18 cellular contexts compared by ENCODE assay signal in the genomic region with DNA sequence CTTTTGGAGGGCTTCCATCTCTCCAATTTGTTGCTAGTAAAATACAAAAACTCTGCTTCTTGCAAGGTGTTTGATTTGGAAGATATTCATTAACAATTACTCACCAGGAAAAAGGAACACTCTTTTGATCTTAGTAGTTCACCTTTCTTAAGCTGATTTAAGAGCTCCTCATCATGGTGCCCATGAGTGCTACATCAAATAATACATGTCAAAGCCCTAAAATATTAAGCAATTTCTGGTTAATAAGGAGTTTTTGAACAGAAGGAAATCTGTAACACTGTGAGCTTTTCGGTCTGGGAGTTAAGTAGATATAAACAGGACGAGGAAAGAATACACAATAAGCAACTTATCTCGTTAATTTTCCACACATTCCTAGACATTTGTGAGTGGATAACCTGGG.
DNase-seq lines count a peak whose midpoint lies in the region; FAIRE-seq and TF ChIP-seq lines count a peak whose summit lies in the region.
"Had no signal": no experiment of that assay in that cellular context is flagged by ENCODE, and none has a peak within 500 bp of the region (broad histone marks: within the 10 kb centered on the region; RNA-seq: fewer than 3 reads in every experiment).

No MANE protein-coding gene starts in this region.

- no peaks in the 10 kb centered on the region for H3K36me3 Mint-ChIP-seq in MCF 10A (ENCODE audit: insufficient read depth, unreplicated experiment)
- H3K36me3 Mint-ChIP-seq: activated naive CD4-positive, alpha-beta T cell treated with anti-CD3 and anti-CD28 coated beads, Interleukin-2, amount 10 ng/mL, durations not matched to agents 7 days and 5 days; CD8-positive, alpha-beta T cell; stimulated activated naive B cell treated with anti-CD40 and anti-IgM and Interleukin-4, amounts not matched to agents 10 μg/mL and 1 μg/mL and 100 μg/mL, for 72 hours had no signal

- no peak overlapping the region for H3K27ac ChIP-seq in breast epithelium
- peak overlapping the region; percentile 29 for H3K27ac ChIP-seq in keratinocyte (ENCODE audit: control insufficient read depth, insufficient read depth, low read length)
- no peak overlapping the region for H3K27ac ChIP-seq in smooth muscle cell (ENCODE audit: low read depth)
- H3K27ac ChIP-seq: hepatocyte had no signal

- peak overlapping the region; percentile 57 for H3K27ac Mint-ChIP-seq in MCF 10A (ENCODE audit: low read depth, unreplicated experiment)
- H3K27ac Mint-ChIP-seq: activated naive CD4-positive, alpha-beta T cell treated with anti-CD3 and anti-CD28 coated beads, Interleukin-2, amount 10 ng/mL, durations not matched to agents 7 days and 5 days; CD8-positive, alpha-beta T cell; stimulated activated naive B cell treated with anti-CD40 and anti-IgM and Interleukin-4, amounts not matched to agents 10 μg/mL and 1 μg/mL and 100 μg/mL, for 72 hours had no signal

- intact Hi-C loops in MCF 10A (cut with micrococcal nuclease), result loop anchor here (1.0 kb wide), 2 partner anchors 85 to 168 kb away; no protein-coding TSS in a partner anchor
- intact Hi-C loops in breast epithelium (cut with DNase I; ENCODE audit: low total_unique reads), result no loop called here

- H3K9ac ChIP-seq in keratinocyte (ENCODE audit: control insufficient read depth, extremely low read depth, insufficient read depth, low read length), result no peak overlapping the region
- H3K9ac ChIP-seq in smooth muscle cell (ENCODE audit: low read depth), result peak overlapping the region; percentile 31

- H3K4me1 Mint-ChIP-seq in MCF 10A (ENCODE audit: insufficient read depth, unreplicated experiment), result peaks cover 18% of the 10 kb centered on the region
- H3K4me1 Mint-ChIP-seq: activated naive CD4-positive, alpha-beta T cell treated with anti-CD3 and anti-CD28 coated beads, Interleukin-2, amount 10 ng/mL, durations not matched to agents 7 days and 5 days; stimulated activated naive B cell treated with anti-CD40 and anti-IgM and Interleukin-4, amounts not matched to agents 10 μg/mL and 1 μg/mL and 100 μg/mL, for 72 hours had no signal

- peak; percentile 45 for TF ChIP-seq CTCF in MCF 10A (IDR thresholded peaks at IDR 0.05; ENCODE audit: unreplicated experiment)
- no peak for TF ChIP-seq CTCF in breast epithelium (IDR thresholded peaks at IDR 0.05)
- TF ChIP-seq CTCF in choroid plexus epithelial cell (conservative IDR thresholded peaks at IDR 0.05; ENCODE audit: low read depth, low read length), result no peak
- TF ChIP-seq CTCF in keratinocyte (optimal IDR thresholded peaks at IDR 0.05 in 1 of 3, IDR thresholded peaks at IDR 0.05 in 1 of 3, conservative IDR thresholded peaks at IDR 0.05 in 1 of 3; ENCODE audit: extremely low read depth in 1 of 3, insufficient read depth in 2 of 3, low read length in 3 of 3), result peak in 1 of 3 experiments; percentile 48
- no peak for TF ChIP-seq CTCF in smooth muscle cell (IDR thresholded peaks at IDR 0.05; ENCODE audit: borderline replicate concordance, insufficient read depth, poor library complexity, severe bottlenecking)

- H3K36me3 ChIP-seq in breast epithelium, result no peaks in the 10 kb centered on the region
- H3K36me3 ChIP-seq in keratinocyte (ENCODE audit: control insufficient read depth in 2 of 2, extremely low read depth in 1 of 2, insufficient read depth in 2 of 2, low read length in 2 of 2), result peaks cover 0 to 3% of the 10 kb centered on the region in 2 experiments
- no peaks in the 10 kb centered on the region for H3K36me3 ChIP-seq in smooth muscle cell (ENCODE audit: low read depth)

- 79% methylated on average over 3 of the region's 3 CpGs for whole genome bisulfite sequencing in smooth muscle cell (ENCODE audit: low lambda C conversion rate)

- no peak overlapping the region for H2AFZ ChIP-seq in keratinocyte (ENCODE audit: control insufficient read depth, low read length)
- H2AFZ ChIP-seq in smooth muscle cell (ENCODE audit: low read depth), result no peak overlapping the region
- H2AFZ ChIP-seq: hepatocyte had no signal

- peak overlapping the region; percentile 59 for H3K4me2 ChIP-seq in keratinocyte (ENCODE audit: control insufficient read depth, extremely low read depth, insufficient read depth, low read depth, low read length)
- no peak overlapping the region for H3K4me2 ChIP-seq in smooth muscle cell
- H3K4me2 ChIP-seq: hepatocyte had no signal

- H3K4me1 ChIP-seq in breast epithelium (no peaks in the 10 kb centered on the region), keratinocyte (ENCODE audit: control insufficient read depth, extremely low read depth, insufficient read depth, low read length) (peaks cover 25% of the 10 kb centered on the region), smooth muscle cell (ENCODE audit: low read depth) (peaks cover 22% of the 10 kb centered on the region)

- POLR2A ChIA-PET in MCF 10A (lab: Yijun Ruan, JAX), result interaction anchor here (0.7 to 3.4 kb wide), 14 partner anchors 15 to 846 kb away, joined by 3 to 25 read pairs (median 4); a partner anchor contains a TSS

- peak; percentile 43 for DNase-seq in MCF 10A (ENCODE audit: unreplicated experiment)
- no peak for DNase-seq in breast epithelium (ENCODE audit: low spot score in 2 of 2)
- DNase-seq in choroid plexus epithelial cell (ENCODE audit: low read depth), result peak; percentile 72
- no peak for DNase-seq in keratinocyte (ENCODE audit: low read depth, low spot score)
- DNase-seq in smooth muscle cell (lab: John Stamatoyannopoulos, UW; ENCODE audit: unreplicated experiment), result no peak
- no peak for DNase-seq in effector CD8-positive, alpha-beta T cell (lab: John Stamatoyannopoulos, UW)
- DNase-seq in kidney tubule cell (ENCODE audit: low spot score), result no peak
- no peak for DNase-seq in NAMALWA (ENCODE audit: low spot score)
- DNase-seq: activated naive CD4-positive, alpha-beta T cell treated with anti-CD3 and anti-CD28 coated beads, Interleukin-2, amount 10 ng/mL, durations not matched to agents 7 days and 5 days; caudate nucleus; CD8-positive, alpha-beta T cell; NCI-H1048; NCI-H2171; stimulated activated naive B cell treated with anti-CD40 and anti-IgM and Interleukin-4, amounts not matched to agents 10 μg/mL and 1 μg/mL and 100 μg/mL, for 72 hours had no signal

- H3K9me3 ChIP-seq in breast epithelium, result no peaks in the 10 kb centered on the region
- H3K9me3 ChIP-seq in keratinocyte (ENCODE audit: control insufficient read depth, low read depth, low read length), result no peaks in the 10 kb centered on the region
- H3K9me3 ChIP-seq in smooth muscle cell (replicated peaks; ENCODE audit: low read depth), result no peaks in the 10 kb centered on the region

- H4K20me1 ChIP-seq in keratinocyte (ENCODE audit: control insufficient read depth, extremely low read depth, insufficient read depth, low read length) (no peaks in the 10 kb centered on the region), smooth muscle cell (ENCODE audit: low read depth) (no peaks in the 10 kb centered on the region)

- CTCF ChIA-PET in MCF 10A (lab: Yijun Ruan, JAX), result interaction anchor here (0.6 to 2.4 kb wide), 15 partner anchors 8 to 768 kb away, joined by 3 to 17 read pairs (median 5); no protein-coding TSS in a partner anchor

- BruUV-seq in MCF 10A (replicated peaks; lab: Mats Ljungman, UMichigan), result no TSS peak

- H3K4me3 ChIP-seq in breast epithelium, result no peak overlapping the region
- H3K4me3 ChIP-seq in choroid plexus epithelial cell (ENCODE audit: low read depth, low read length), result no peak overlapping the region
- H3K4me3 ChIP-seq in keratinocyte (ENCODE audit: control insufficient read depth in 2 of 3, extremely low read depth in 1 of 3, insufficient read depth in 2 of 3, low read depth in 1 of 3, low read length in 3 of 3), result peak overlapping the region in 2 of 3 experiments; percentile 13 to 43
- no peak overlapping the region for H3K4me3 ChIP-seq in smooth muscle cell
- H3K4me3 ChIP-seq: hepatocyte had no signal

- no peaks in the 10 kb centered on the region for H3K9me3 Mint-ChIP-seq in MCF 10A (ENCODE audit: unreplicated experiment)
- H3K9me3 Mint-ChIP-seq: activated naive CD4-positive, alpha-beta T cell treated with anti-CD3 and anti-CD28 coated beads, Interleukin-2, amount 10 ng/mL, durations not matched to agents 7 days and 5 days; CD8-positive, alpha-beta T cell had no signal

- no peaks in the 10 kb centered on the region for H3F3A ChIP-seq in smooth muscle cell (ENCODE audit: low read depth)

- no peak overlapping the region for H3K4me3 Mint-ChIP-seq in MCF 10A (ENCODE audit: unreplicated experiment)
- H3K4me3 Mint-ChIP-seq: activated naive CD4-positive, alpha-beta T cell treated with anti-CD3 and anti-CD28 coated beads, Interleukin-2, amount 10 ng/mL, durations not matched to agents 7 days and 5 days; CD8-positive, alpha-beta T cell; stimulated activated naive B cell treated with anti-CD40 and anti-IgM and Interleukin-4, amounts not matched to agents 10 μg/mL and 1 μg/mL and 100 μg/mL, for 72 hours had no signal

- dilution Hi-C loops in keratinocyte (cut with MboI; ENCODE audit: extremely low pct_ligation_motif_present, low sequenced_read_pairs), result no loop called here

- TF ChIP-seq POLR2A in breast epithelium (IDR thresholded peaks at IDR 0.05), result no peak

- no peaks in the 10 kb centered on the region for H3K27me3 ChIP-seq in breast epithelium
- no peaks in the 10 kb centered on the region for H3K27me3 ChIP-seq in keratinocyte (ENCODE audit: control insufficient read depth, extremely low read depth, insufficient read depth, low read length)
- H3K27me3 ChIP-seq in smooth muscle cell (ENCODE audit: low read depth), result no peaks in the 10 kb centered on the region
- H3K27me3 ChIP-seq: hepatocyte had no signal

- H3K79me2 ChIP-seq in keratinocyte (ENCODE audit: control insufficient read depth, insufficient read depth, low read length) (peaks cover 23% of the 10 kb centered on the region), smooth muscle cell (ENCODE audit: low read depth) (no peaks in the 10 kb centered on the region)
- H3K79me2 ChIP-seq: hepatocyte had no signal

- H3K9me1 ChIP-seq in keratinocyte (ENCODE audit: control insufficient read depth, extremely low read depth, insufficient read depth, low read length), result no peaks in the 10 kb centered on the region

- FAIRE-seq in keratinocyte (lab: Jason Lieb, UNC), result peak; percentile 86
- FAIRE-seq: A204.1, GM18507, HepG2 had no signal

- no peaks in the 10 kb centered on the region for H3K27me3 Mint-ChIP-seq in MCF 10A (ENCODE audit: insufficient read depth, unreplicated experiment)

Comparison
In these comparisons a context has a peak if more than half of its experiments do, and no peak if none do; other contexts are left out.
1. DNase-seq: peak in MCF 10A (single experiment) and choroid plexus epithelial cell (single experiment); none in breast epithelium (0 of 2), keratinocyte (single experiment), smooth muscle cell (single experiment), effector CD8-positive, alpha-beta T cell (single experiment), kidney tubule cell (single experiment) and NAMALWA (single experiment).
2. H3K4me3 ChIP-seq: peak in keratinocyte (2 of 3); none in breast epithelium (0 of 3), choroid plexus epithelial cell (single experiment) and smooth muscle cell (single experiment).